35 cellular contexts compared by ENCODE assay signal in genomic region chr7:37093257-37093656, GRCh38.
"Had no signal": no experiment of that assay in that cellular context is flagged by ENCODE, and none has a peak within 500 bp of the region (broad histone marks: within the 10 kb centered on the region; RNA-seq: fewer than 3 reads in every experiment).

No MANE protein-coding gene starts in this region.

- H3K4me3 ChIP-seq: adrenal gland, body of pancreas, breast epithelium, cardiac muscle cell, coronary artery, esophagus muscularis mucosa, gastrocnemius medialis, heart left ventricle had no signal

- H3K27me3 Mint-ChIP-seq: activated CD4-positive, alpha-beta memory T cell treated with anti-CD3 and anti-CD28 coated beads for 36 hours; activated CD4-positive, alpha-beta T cell treated with anti-CD3 and anti-CD28 coated beads for 36 hours; activated CD4-positive, alpha-beta T cell treated with anti-CD3 and anti-CD28 coated beads, Interleukin-2, amount 10 ng/mL, durations not matched to agents 24 days and 14 days; activated CD8-positive, alpha-beta memory T cell treated with anti-CD3 and anti-CD28 coated beads, Interleukin-2, amount 10 ng/mL, durations not matched to agents 7 days and 5 days; activated naive CD4-positive, alpha-beta T cell treated with anti-CD3 and anti-CD28 coated beads, Interleukin-2, amount 50 U/mL, for 24 hours; activated naive CD8-positive, alpha-beta T cell treated with anti-CD3 and anti-CD28 coated beads for 36 hours; activated naive CD8-positive, alpha-beta T cell treated with anti-CD3 and anti-CD28 coated beads, Interleukin-2, amount 50 U/mL, for 24 hours; effector memory CD8-positive, alpha-beta T cell; T-helper 17 cell had no signal

- H3K9me3 Mint-ChIP-seq: activated naive CD4-positive, alpha-beta T cell treated with anti-CD3 and anti-CD28 coated beads, Interleukin-2, amount 50 U/mL, for 24 hours; effector memory CD8-positive, alpha-beta T cell had no signal

- H3K4me1 ChIP-seq: adrenal gland, breast epithelium, foreskin keratinocyte, gastrocnemius medialis had no signal

- DNase-seq: activated CD4-positive, alpha-beta memory T cell treated with anti-CD3 and anti-CD28 coated beads for 36 hours; activated CD4-positive, alpha-beta T cell treated with anti-CD3 and anti-CD28 coated beads for 36 hours; activated CD4-positive, alpha-beta T cell treated with anti-CD3 and anti-CD28 coated beads, Interleukin-2, amount 10 ng/mL, durations not matched to agents 24 days and 14 days; activated CD4-positive, CD25-positive, alpha-beta regulatory T cell; activated CD4-positive, CD25-positive, alpha-beta regulatory T cell treated with anti-CD3 and anti-CD28 coated beads, Interleukin-2, amount 50 U/mL, for 72 hours; activated CD8-positive, alpha-beta memory T cell treated with anti-CD3 and anti-CD28 coated beads, Interleukin-2, amount 10 ng/mL, durations not matched to agents 7 days and 5 days; activated CD8-positive, alpha-beta memory T cell treated with anti-CD3 and anti-CD28 coated beads, Interleukin-2, amount 50 U/mL, for 4 hours; activated CD8-positive, alpha-beta T cell treated with anti-CD3 and anti-CD28 coated beads, Interleukin-2, amount 10 ng/mL, durations not matched to agents 7 days and 5 days; activated effector memory CD4-positive, alpha-beta T cell treated with anti-CD3 and anti-CD28 coated beads, Interleukin-2, amount 50 U/mL, for 16 hours; activated naive CD4-positive, alpha-beta T cell treated with anti-CD3 and anti-CD28 coated beads for 36 hours; activated naive CD8-positive, alpha-beta T cell treated with anti-CD3 and anti-CD28 coated beads for 36 hours; activated naive CD8-positive, alpha-beta T cell treated with anti-CD3 and anti-CD28 coated beads, Interleukin-2, amount 50 U/mL, for 24 hours; activated T-cell treated with anti-CD3 and anti-CD28 coated beads, Interleukin-2, amount 50 U/mL, for 1 hour; activated T-cell treated with anti-CD3 and anti-CD28 coated beads, Interleukin-2, amount 50 U/mL, for 48 hours; central memory CD4-positive, alpha-beta T cell; dermis blood vessel endothelial cell; effector CD4-positive, alpha-beta T cell; effector memory CD8-positive, alpha-beta T cell; erythroblast; foreskin keratinocyte; glutamatergic neuron; T-helper 1 cell; T-helper 17 cell; T1000 had no signal

- H3K27ac Mint-ChIP-seq: activated CD4-positive, alpha-beta memory T cell treated with anti-CD3 and anti-CD28 coated beads for 36 hours; activated CD4-positive, alpha-beta T cell treated with anti-CD3 and anti-CD28 coated beads for 36 hours; activated CD8-positive, alpha-beta memory T cell treated with anti-CD3 and anti-CD28 coated beads, Interleukin-2, amount 10 ng/mL, durations not matched to agents 7 days and 5 days; activated CD8-positive, alpha-beta T cell treated with anti-CD3 and anti-CD28 coated beads, Interleukin-2, amount 10 ng/mL, durations not matched to agents 7 days and 5 days; activated naive CD4-positive, alpha-beta T cell treated with anti-CD3 and anti-CD28 coated beads for 36 hours; activated naive CD4-positive, alpha-beta T cell treated with anti-CD3 and anti-CD28 coated beads, Interleukin-2, amount 50 U/mL, for 24 hours; activated naive CD8-positive, alpha-beta T cell treated with anti-CD3 and anti-CD28 coated beads, Interleukin-2, amount 50 U/mL, for 24 hours; T-helper 2 cell treated with Interferon-gamma antibody and Interleukin-4, amounts not matched to agents 5 μg/mL and 100 μg/mL, for 36 hours had no signal

- H3K27me3 ChIP-seq: adrenal gland, body of pancreas, breast epithelium, cardiac muscle cell, esophagus muscularis mucosa, foreskin keratinocyte, gastrocnemius medialis, heart left ventricle had no signal

- H3K4me3 Mint-ChIP-seq: activated CD4-positive, alpha-beta memory T cell treated with anti-CD3 and anti-CD28 coated beads for 36 hours; activated CD4-positive, alpha-beta T cell treated with anti-CD3 and anti-CD28 coated beads for 36 hours; activated CD4-positive, alpha-beta T cell treated with anti-CD3 and anti-CD28 coated beads, Interleukin-2, amount 10 ng/mL, durations not matched to agents 24 days and 14 days; activated CD8-positive, alpha-beta memory T cell treated with anti-CD3 and anti-CD28 coated beads, Interleukin-2, amount 10 ng/mL, durations not matched to agents 7 days and 5 days; activated CD8-positive, alpha-beta T cell treated with anti-CD3 and anti-CD28 coated beads, Interleukin-2, amount 10 ng/mL, durations not matched to agents 7 days and 5 days; activated naive CD4-positive, alpha-beta T cell treated with anti-CD3 and anti-CD28 coated beads for 36 hours; activated naive CD4-positive, alpha-beta T cell treated with anti-CD3 and anti-CD28 coated beads, Interleukin-2, amount 50 U/mL, for 24 hours; activated naive CD8-positive, alpha-beta T cell treated with anti-CD3 and anti-CD28 coated beads for 36 hours; activated naive CD8-positive, alpha-beta T cell treated with anti-CD3 and anti-CD28 coated beads, Interleukin-2, amount 50 U/mL, for 24 hours; activated T-helper 1 cell treated with anti-CD3 and anti-CD28 coated beads, Interleukin-12 subunit alpha, Interleukin-12 subunit beta, Interleukin-2, Interleukin-4 antibody, amounts not matched to agents 30 ng/mL and 10 ng/mL and 1 ng/mL, durations not matched to agents 14 hours and 24 hours and 36 hours; effector memory CD8-positive, alpha-beta T cell; T-helper 17 cell; T-helper 2 cell treated with Interferon-gamma antibody and Interleukin-4, amounts not matched to agents 5 μg/mL and 100 μg/mL, for 36 hours had no signal

- H3K27ac ChIP-seq: body of pancreas, breast epithelium, cardiac muscle cell, coronary artery, foreskin keratinocyte, gastrocnemius medialis, heart left ventricle had no signal

- H3K36me3 ChIP-seq: adrenal gland, breast epithelium, cardiac muscle cell, gastrocnemius medialis had no signal

- H3K9me3 ChIP-seq: adrenal gland, body of pancreas, breast epithelium, esophagus muscularis mucosa, gastrocnemius medialis, heart left ventricle had no signal

- ATAC-seq: activated CD4-positive, alpha-beta T cell treated with anti-CD3 and anti-CD28 coated beads for 36 hours; activated CD8-positive, alpha-beta memory T cell treated with anti-CD3 and anti-CD28 coated beads, Interleukin-2, amount 10 ng/mL, durations not matched to agents 7 days and 5 days; activated CD8-positive, alpha-beta T cell treated with anti-CD3 and anti-CD28 coated beads, Interleukin-2, amount 10 ng/mL, durations not matched to agents 7 days and 5 days; activated naive CD8-positive, alpha-beta T cell treated with anti-CD3 and anti-CD28 coated beads, Interleukin-2, amount 50 U/mL, for 24 hours; body of pancreas; effector memory CD8-positive, alpha-beta T cell; foreskin keratinocyte; gastrocnemius medialis had no signal
